ENCODE assay signal across 8 cellular contexts in genomic region chr6:34657307-34657978, GRCh38. TPM values are rescaled to one million over a fixed set of nuclear protein-coding genes. Genes with fewer than 3 reads are reported as not detected.
A peak's percentile ranks its signal among the peaks of the same experiment; 100 is the strongest.
DNase-seq lines count a peak whose midpoint lies in the region; ATAC-seq and TF ChIP-seq lines count a peak whose summit lies in the region.

No MANE protein-coding gene starts in this region.

- peaks cover 72% of the 10 kb centered on the region for H3K79me2 ChIP-seq in PC-3 (ENCODE audit: low read length)

- peak overlapping the region; percentile 98 for H3K27ac ChIP-seq in PC-3 (ENCODE audit: low read length)
- H3K27ac ChIP-seq in liver (ENCODE audit: low read depth in 1 of 2, low read length in 2 of 2) = peak overlapping the region; percentile 97 to 99
- peak overlapping the region; percentile 89 for H3K27ac ChIP-seq in suprapubic skin
- no peak overlapping the region for H3K27ac ChIP-seq in WERI-Rb-1

- peaks cover 54% of the 10 kb centered on the region for H3K4me1 Mint-ChIP-seq in HFFc6 (ENCODE audit: low read depth)

- H3K4me1 ChIP-seq in PC-3 (ENCODE audit: insufficient read depth, low read length) (peaks cover 39% of the 10 kb centered on the region), liver (ENCODE audit: control insufficient read depth in 4 of 4, insufficient read depth in 4 of 4, low read length in 3 of 4) (peaks cover 10 to 45% (median 35%) of the 10 kb centered on the region in 4 donors), suprapubic skin (peaks cover 38% of the 10 kb centered on the region)

- in situ Hi-C loops in G401 (cut with HindIII; ENCODE audit: low sequenced_read_pairs) = no loop called here

- H3K9me3 Mint-ChIP-seq in HFFc6 = no peaks in the 10 kb centered on the region

- TF ChIP-seq EP300 in suprapubic skin (IDR thresholded peaks at IDR 0.05) = no peak

- peak; percentile 77 for ATAC-seq in PC-3

- peak overlapping the region; percentile 85 for H3K4me2 ChIP-seq in PC-3 (ENCODE audit: low read length)

- H3K36me3 Mint-ChIP-seq in HFFc6 (ENCODE audit: low read depth) = peaks cover 18% of the 10 kb centered on the region

- POLR2A ChIA-PET in BJ (lab: Charles Lee) (interaction anchor here (0.5 to 0.8 kb wide), 3 partner anchors 15 to 135 kb away, joined by 3 to 6 read pairs (median 6); no protein-coding TSS in a partner anchor), PC-3 (lab: Charles Lee; ENCODE audit: unreplicated experiment) (interaction anchor here (0.7 kb wide), 1 partner anchor 38 kb away, joined by 3 read pairs; no protein-coding TSS in a partner anchor)

- DNase-seq in BJ (ENCODE audit: low read depth) (peak; percentile 66), HFFc6 (peak; percentile 73), PC-3 (peak; percentile 83), cerebellum (ENCODE audit: low spot score) (peak; percentile 55), suprapubic skin (ENCODE audit: low spot score in 2 of 2) (no peak), WERI-Rb-1 (no peak), G401 (ENCODE audit: low spot score) (no peak)

- H3F3A ChIP-seq in PC-3 (ENCODE audit: low read length, unreplicated experiment) = peaks cover 12% of the 10 kb centered on the region

- H3K9me2 ChIP-seq in PC-3 (replicated peaks; ENCODE audit: low read length) = no peaks in the 10 kb centered on the region

- TF ChIP-seq CTCF in BJ (IDR thresholded peaks at IDR 0.05; ENCODE audit: insufficient read depth, low read depth, low read length) (no peak), HFFc6 (IDR thresholded peaks at IDR 0.05) (no peak), PC-3 (conservative IDR thresholded peaks at IDR 0.05; ENCODE audit: low read depth, low read length) (no peak), liver (IDR thresholded peaks at IDR 0.05; ENCODE audit: low read depth, low read length, missing input control) (no peak), suprapubic skin (IDR thresholded peaks at IDR 0.05) (no peak), WERI-Rb-1 (IDR thresholded peaks at IDR 0.05; ENCODE audit: low read depth, low read length) (no peak)

- intact Hi-C loops in PC-3 (cut with micrococcal nuclease) = loop anchor here (2.0 to 10.0 kb wide), 2 partner anchors 49 to 97 kb away; partner anchors contain the start of gene SNRPC

- peak overlapping the region; percentile 89 for H3K4me3 Mint-ChIP-seq in HFFc6

- CTCF ChIA-PET in BJ (lab: Yijun Ruan, JAX) = interaction anchor here (0.7 to 1.9 kb wide), 2 partner anchors 48 to 134 kb away, joined by 3 to 5 read pairs; no protein-coding TSS in a partner anchor
- CTCF ChIA-PET in PC-3 (lab: Charles Lee) = interaction anchor here (0.7 to 1.0 kb wide), 2 partner anchors 48 to 99 kb away, joined by 3 read pairs; partner anchors contain the start of gene SNRPC

- no peaks in the 10 kb centered on the region for H3K27me3 ChIP-seq in BJ (ENCODE audit: control insufficient read depth, insufficient read depth, low read length)
- no peaks in the 10 kb centered on the region for H3K27me3 ChIP-seq in PC-3 (ENCODE audit: low read length)
- H3K27me3 ChIP-seq in liver (ENCODE audit: control insufficient read depth in 4 of 4, insufficient read depth in 4 of 4, low read length in 3 of 4) = no peaks in the 10 kb centered on the region
- no peaks in the 10 kb centered on the region for H3K27me3 ChIP-seq in suprapubic skin
- no peaks in the 10 kb centered on the region for H3K27me3 ChIP-seq in WERI-Rb-1 (ENCODE audit: insufficient read depth, low read depth, severe bottlenecking)

- peak overlapping the region; percentile 66 for H2AFZ ChIP-seq in PC-3 (ENCODE audit: low read length)

- no peaks in the 10 kb centered on the region for H3K9me3 ChIP-seq in PC-3 (ENCODE audit: low read length)
- no peaks in the 10 kb centered on the region for H3K9me3 ChIP-seq in liver (ENCODE audit: control insufficient read depth in 4 of 4, low read length in 3 of 4)
- H3K9me3 ChIP-seq in suprapubic skin = no peaks in the 10 kb centered on the region
- no peaks in the 10 kb centered on the region for H3K9me3 ChIP-seq in WERI-Rb-1 (ENCODE audit: severe bottlenecking)

- H4K20me1 ChIP-seq in PC-3 (ENCODE audit: low read length) = no peaks in the 10 kb centered on the region

- 0% methylated on average over 2 of the region's 2 CpGs for WGBS in liver
- 0% methylated on average over 2 of the region's 2 CpGs for WGBS in suprapubic skin

- H3K27ac Mint-ChIP-seq in HFFc6 = peak overlapping the region; percentile 98

- peak; percentile 45 to 55 for TF ChIP-seq RAD21 in liver (IDR thresholded peaks at IDR 0.05)

- H3K4me3 ChIP-seq in BJ (ENCODE audit: low read depth, low read length) (peak overlapping the region; percentile 42), PC-3 (ENCODE audit: low read length) (peak overlapping the region; percentile 65), liver (ENCODE audit: low read depth in 1 of 3, low read length in 3 of 3) (peak overlapping the region; percentile 40 to 70 (median 68)), suprapubic skin (peak overlapping the region; percentile 46), WERI-Rb-1 (ENCODE audit: low read depth, low read length) (no peak overlapping the region)

- BruUV-seq in PC-3 (replicated peaks; lab: Mats Ljungman, UMichigan) = TSS peak; percentile 96

- TF ChIP-seq POLR2A in suprapubic skin (IDR thresholded peaks at IDR 0.05) = no peak

- no peaks in the 10 kb centered on the region; the same call in 1 of the 2 replicates for H3K27me3 Mint-ChIP-seq in HFFc6 (ENCODE audit: insufficient read depth)

- peaks cover 1% of the 10 kb centered on the region; the same call in 1 of the 2 replicates for H3K36me3 ChIP-seq in BJ (ENCODE audit: control insufficient read depth, insufficient read depth, low read length)
- H3K36me3 ChIP-seq in PC-3 (ENCODE audit: low read depth, low read length) = peaks cover 2% of the 10 kb centered on the region
- H3K36me3 ChIP-seq in liver (ENCODE audit: control insufficient read depth in 4 of 4, insufficient read depth in 3 of 4, low read depth in 1 of 4, low read length in 3 of 4) = peaks cover 0 to 13% (median 2%) of the 10 kb centered on the region in 4 donors
- H3K36me3 ChIP-seq in suprapubic skin = peaks cover 11% of the 10 kb centered on the region
- H3K36me3 ChIP-seq in WERI-Rb-1 = peaks cover 15% of the 10 kb centered on the region

- H3K9ac ChIP-seq in PC-3 (ENCODE audit: low read length) (peak overlapping the region; percentile 84), liver (ENCODE audit: low read depth in 1 of 2, low read length in 2 of 2) (peak overlapping the region; percentile 57 to 87)

TF ChIP-seq in liver, 16 proteins besides CTCF, POLR2A, EP300 and RAD21 (continues in another document):
- peak; percentile 95 for TF ChIP-seq HNF4A (conservative IDR thresholded peaks at IDR 0.05)
- TF ChIP-seq NR2F2 (IDR thresholded peaks at IDR 0.05) = no peak
- no peak for TF ChIP-seq FOXA2 (IDR thresholded peaks at IDR 0.05)
- peak in 1 of 2 donors; percentile 29 for TF ChIP-seq GABPA (IDR thresholded peaks at IDR 0.05 in 1 of 2, conservative IDR thresholded peaks at IDR 0.05 in 1 of 2)
- TF ChIP-seq RXRA (IDR thresholded peaks at IDR 0.05) = peak; percentile 57 to 73
- TF ChIP-seq TAF1 (conservative IDR thresholded peaks at IDR 0.05) = no peak
- peak; percentile 84 for TF ChIP-seq SP1 (IDR thresholded peaks at IDR 0.05)
- peak; percentile 90 for TF ChIP-seq HNF4G (IDR thresholded peaks at IDR 0.05)
- TF ChIP-seq YY1 (IDR thresholded peaks at IDR 0.05) = peak; percentile 63
- peak; percentile 65 for TF ChIP-seq MAX (IDR thresholded peaks at IDR 0.05)
- TF ChIP-seq JUND (IDR thresholded peaks at IDR 0.05) = peak; percentile 91 to 93
- TF ChIP-seq REST (IDR thresholded peaks at IDR 0.05) = peak; percentile 47
- TF ChIP-seq EGR1 (IDR thresholded peaks at IDR 0.05; ENCODE audit: low read depth in 2 of 2) = peak in 1 of 2 donors; percentile 19
- TF ChIP-seq FOXA1 (IDR thresholded peaks at IDR 0.05) = no peak
- TF ChIP-seq ATF3 (IDR thresholded peaks at IDR 0.05) = peak; percentile 84

RNA-seq across cellular contexts. Expression of gene ILRUN, which starts 39.1 kb away (rescaled TPM):
- polyA plus RNA-seq in BJ (2011; rRNA removed) = 37.5 and 50.2 TPM in 2 replicates
- 40.4 and 53.2 TPM in 2 replicates for polyA minus RNA-seq in BJ (2011; rRNA and poly(A)+ RNA removed)
- 10 to 100 TPM; 56.0 to 65.1 (median 59.4) TPM for total RNA-seq in HFFc6 (2021; fragmentation: NEBNext Ultra II Directional; extraction: Animal tissue kit (Norgen Biotek cat#: 25700))
- 54.8 and 59.5 TPM in 2 replicates for total RNA-seq in PC-3 (2014; rRNA removed)
- total RNA-seq in cerebellum = 19.2 TPM
- total RNA-seq in liver = 10 to 100 TPM; 37.7 to 77.3 TPM
- polyA plus RNA-seq in liver = 10 to 100 TPM; 20.3 to 54.7 TPM
- 10 to 100 TPM; 65.0 to 86.5 (median 69.6) TPM for total RNA-seq in suprapubic skin
- 39.3 and 51.4 TPM in 2 replicates for total RNA-seq in G401 (2014; rRNA removed; shearing (Covaris generic))

Comparison
In these comparisons a context has a peak if more than half of its experiments do, and no peak if none do; other contexts are left out.
1. DNase-seq: peak in BJ (single experiment), HFFc6 (single experiment), PC-3 (single experiment) and cerebellum (single experiment); none in suprapubic skin (0 of 2), WERI-Rb-1 (single experiment) and G401 (single experiment).